25 cellular contexts compared by ENCODE assay signal in genomic region chr16:59090501-59090900, GRCh38.
"Had no signal": no experiment of that assay in that cellular context is flagged by ENCODE, and none has a peak within 500 bp of the region (broad histone marks: within the 10 kb centered on the region; RNA-seq: fewer than 3 reads in every experiment).

No MANE protein-coding gene starts in this region.

- DNase-seq: activated CD4-positive, alpha-beta T cell treated with anti-CD3 and anti-CD28 coated beads for 36 hours; activated CD8-positive, alpha-beta memory T cell treated with anti-CD3 and anti-CD28 coated beads, Interleukin-2, amount 50 U/mL, for 4 hours; activated CD8-positive, alpha-beta T cell treated with anti-CD3 and anti-CD28 coated beads for 36 hours; activated gamma-delta T cell treated with Interleukin-2 at 50 U/mL for 16 hours; activated naive CD4-positive, alpha-beta T cell treated with anti-CD3 and anti-CD28 coated beads, Interleukin-2, amount 50 U/mL, for 16 hours; activated naive CD8-positive, alpha-beta T cell treated with anti-CD3 and anti-CD28 coated beads, Interleukin-2, amount 10 ng/mL, durations not matched to agents 7 days and 5 days; activated T-cell treated with anti-CD3 and anti-CD28 coated beads, Interleukin-2, amount 50 U/mL, for 72 hours; adrenal gland; anterior cingulate cortex; caudate nucleus; MM.1S; NCI-H1105; NCI-H1436 treated with DMSO at 0.1 percent for 48 hours; NCI-H187; NCI-H2081; NCI-H510A treated with DMSO at 0.1 percent for 48 hours; NCI-H69; PC-9; SHP77 treated with DMSO at 0.1 percent for 48 hours; T-helper 17 cell; T-helper 9 cell had no signal

- H3K9me3 ChIP-seq: adrenal gland, breast epithelium had no signal

- ATAC-seq: activated CD4-positive, alpha-beta T cell treated with anti-CD3 and anti-CD28 coated beads for 36 hours; activated CD8-positive, alpha-beta T cell treated with anti-CD3 and anti-CD28 coated beads for 36 hours; activated T-cell treated with anti-CD3 and anti-CD28 coated beads, Interleukin-2, amount 50 U/mL, for 72 hours; T-helper 17 cell had no signal

- H3K4me3 Mint-ChIP-seq: activated CD4-positive, alpha-beta T cell treated with anti-CD3 and anti-CD28 coated beads for 36 hours; activated CD8-positive, alpha-beta T cell treated with anti-CD3 and anti-CD28 coated beads for 36 hours; activated naive CD8-positive, alpha-beta T cell treated with anti-CD3 and anti-CD28 coated beads, Interleukin-2, amount 10 ng/mL, durations not matched to agents 7 days and 5 days; activated T-cell treated with anti-CD3 and anti-CD28 coated beads, Interleukin-2, amount 50 U/mL, for 72 hours; T-helper 17 cell had no signal

- H3K4me1 ChIP-seq: adrenal gland, breast epithelium had no signal

- H3K4me3 ChIP-seq: adrenal gland, breast epithelium, PC-9 had no signal

- H3K27ac Mint-ChIP-seq: activated CD4-positive, alpha-beta T cell treated with anti-CD3 and anti-CD28 coated beads for 36 hours; activated CD8-positive, alpha-beta T cell treated with anti-CD3 and anti-CD28 coated beads for 36 hours; activated naive CD8-positive, alpha-beta T cell treated with anti-CD3 and anti-CD28 coated beads, Interleukin-2, amount 10 ng/mL, durations not matched to agents 7 days and 5 days; activated T-cell treated with anti-CD3 and anti-CD28 coated beads, Interleukin-2, amount 50 U/mL, for 72 hours; activated T-helper 2 cell treated with anti-CD3 and anti-CD28 coated beads, Interferon-gamma antibody, Interleukin-2, Interleukin-4, amounts not matched to agents 10 μg/mL and 5 μg/mL and 100 μg/mL, durations not matched to agents 14 hours and 24 hours and 36 hours; T-helper 17 cell had no signal

- H3K9ac ChIP-seq: KMS-11 had no signal

- H3K4me1 Mint-ChIP-seq: activated CD4-positive, alpha-beta T cell treated with anti-CD3 and anti-CD28 coated beads for 36 hours; activated naive CD8-positive, alpha-beta T cell treated with anti-CD3 and anti-CD28 coated beads, Interleukin-2, amount 10 ng/mL, durations not matched to agents 7 days and 5 days; T-helper 17 cell had no signal

- H3K27me3 Mint-ChIP-seq: activated CD4-positive, alpha-beta T cell treated with anti-CD3 and anti-CD28 coated beads for 36 hours; activated CD8-positive, alpha-beta T cell treated with anti-CD3 and anti-CD28 coated beads for 36 hours; activated naive CD8-positive, alpha-beta T cell treated with anti-CD3 and anti-CD28 coated beads, Interleukin-2, amount 10 ng/mL, durations not matched to agents 7 days and 5 days; T-helper 17 cell had no signal

- H3K27ac ChIP-seq: adrenal gland, breast epithelium, KMS-11, PC-9, VCaP had no signal

- H3K9me3 Mint-ChIP-seq: activated CD8-positive, alpha-beta T cell treated with anti-CD3 and anti-CD28 coated beads for 36 hours had no signal

- H3K36me3 ChIP-seq: adrenal gland, breast epithelium had no signal

- H3K27me3 ChIP-seq: adrenal gland, breast epithelium had no signal

- H2AFZ ChIP-seq: PC-9 had no signal

- H3K36me3 Mint-ChIP-seq: activated naive CD8-positive, alpha-beta T cell treated with anti-CD3 and anti-CD28 coated beads, Interleukin-2, amount 10 ng/mL, durations not matched to agents 7 days and 5 days had no signal

- H3K4me2 ChIP-seq: KMS-11, PC-9 had no signal
